In the genomic region with DNA sequence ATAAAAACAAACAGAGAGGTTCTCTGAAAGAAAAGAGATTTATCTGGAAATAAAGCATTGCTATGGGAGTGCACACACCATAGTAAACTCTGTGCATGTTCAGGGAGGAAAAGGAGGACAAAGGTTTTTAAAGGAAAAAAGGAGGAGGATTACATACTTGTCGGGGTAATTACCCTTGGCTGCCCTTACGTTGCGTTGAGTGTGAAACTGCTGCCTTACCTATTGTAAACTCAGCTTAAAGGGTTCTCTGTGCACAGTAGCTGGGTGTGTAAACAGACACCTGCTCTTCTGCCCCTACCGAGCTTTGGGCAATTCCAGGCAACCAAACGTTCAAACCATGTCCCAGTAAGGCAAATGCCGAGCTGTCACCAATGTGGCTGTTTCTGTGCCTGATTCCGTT, we compare ENCODE assay signal across 17 cellular contexts. TPM values are rescaled to one million over a fixed set of nuclear protein-coding genes. Genes with fewer than 3 reads are reported as not detected.
DNase-seq lines count a peak whose midpoint lies in the region; ATAC-seq and TF ChIP-seq lines count a peak whose summit lies in the region.
"Had no signal": no experiment of that assay in that cellular context is flagged by ENCODE, and none has a peak within 500 bp of the region (broad histone marks: within the 10 kb centered on the region; RNA-seq: fewer than 3 reads in every experiment).

No MANE protein-coding gene starts in this region.

- H3K4me3 ChIP-seq in lower lobe of right lung = no peak overlapping the region
- H3K4me3 ChIP-seq: GM12878, SJCRH30 had no signal

- H3K27me3 ChIP-seq in lower lobe of right lung (ENCODE audit: low read depth) = no peaks in the 10 kb centered on the region
- H3K27me3 ChIP-seq: SJCRH30 had no signal

- H3K36me3 ChIP-seq in lower lobe of right lung = no peaks in the 10 kb centered on the region
- H3K36me3 ChIP-seq: SJCRH30 had no signal

- intact Hi-C loops in lower lobe of right lung (cut with DNase I) = no loop called here

- no peak for ATAC-seq in lower lobe of right lung
- ATAC-seq in stimulated activated naive CD8-positive, alpha-beta T cell treated with anti-CD3 and anti-CD28 coated beads, Interleukin-15, amount 100 ng/mL, for 72 hours = no peak
- ATAC-seq: GM12878 had no signal

- no peak for TF ChIP-seq CTCF in lower lobe of right lung (IDR thresholded peaks at IDR 0.05)

- H3K4me1 ChIP-seq in lower lobe of right lung = no peaks in the 10 kb centered on the region

- DNase-seq in NCI-H1092 treated with DMSO at 0.1 percent for 48 hours (lab: John Stamatoyannopoulos, UW) = peak; percentile 22
- DNase-seq in NCI-H1092 (lab: John Stamatoyannopoulos, UW) = no peak
- DNase-seq in NCI-H187 (lab: John Stamatoyannopoulos, UW) = peak; percentile 65 to 86
- DNase-seq in NCI-H345 treated with DMSO at 0.1 percent for 48 hours (lab: John Stamatoyannopoulos, UW; ENCODE audit: unreplicated experiment) = peak; percentile 98
- peak; percentile 3 for DNase-seq in lower lobe of right lung
- no peak for DNase-seq in AG08396 (ENCODE audit: low spot score)
- DNase-seq in activated T-cell treated with anti-CD3 and anti-CD28 coated beads for 4 hours = no peak
- no peak for DNase-seq in stimulated activated naive CD8-positive, alpha-beta T cell treated with anti-CD3 and anti-CD28 coated beads, Interleukin-15, amount 100 ng/mL, for 72 hours
- DNase-seq: 8988T, DMS79, HCEC 1CT, IMR-90, Kasumi-1, NCI-H1930, SJCRH30 had no signal

- no peaks in the 10 kb centered on the region for H3K4me1 Mint-ChIP-seq in stimulated activated naive CD8-positive, alpha-beta T cell treated with anti-CD3 and anti-CD28 coated beads, Interleukin-15, amount 100 ng/mL, for 72 hours

- no peaks in the 10 kb centered on the region for H3K9me3 ChIP-seq in lower lobe of right lung
- H3K9me3 ChIP-seq: SJCRH30 had no signal

- H3K4me3 Mint-ChIP-seq in stimulated activated naive CD8-positive, alpha-beta T cell treated with anti-CD3 and anti-CD28 coated beads, Interleukin-15, amount 100 ng/mL, for 72 hours = no peak overlapping the region

- peaks cover 13% of the 10 kb centered on the region for H3K27me3 Mint-ChIP-seq in stimulated activated naive CD8-positive, alpha-beta T cell treated with anti-CD3 and anti-CD28 coated beads, Interleukin-15, amount 100 ng/mL, for 72 hours

- H3K27ac Mint-ChIP-seq in stimulated activated naive CD8-positive, alpha-beta T cell treated with anti-CD3 and anti-CD28 coated beads, Interleukin-15, amount 100 ng/mL, for 72 hours = no peak overlapping the region

- no peaks in the 10 kb centered on the region for H3K9me3 Mint-ChIP-seq in stimulated activated naive CD8-positive, alpha-beta T cell treated with anti-CD3 and anti-CD28 coated beads, Interleukin-15, amount 100 ng/mL, for 72 hours

- no peak overlapping the region for H3K27ac ChIP-seq in lower lobe of right lung
- H3K27ac ChIP-seq: RWPE1, SJCRH30 had no signal

RNA-seq across cellular contexts. Expression of gene PXDN, which starts 29.6 kb away (rescaled TPM):
- 36.3 TPM for total RNA-seq in lower lobe of right lung

Comparison
In these comparisons a context has a peak if more than half of its experiments do, and no peak if none do; other contexts are left out.
1. DNase-seq: peak in NCI-H1092 treated with DMSO at 0.1 percent for 48 hours (single experiment), NCI-H187 (2 of 2), NCI-H345 treated with DMSO at 0.1 percent for 48 hours (single experiment) and lower lobe of right lung (single experiment); none in NCI-H1092 (single experiment), AG08396 (single experiment), activated T-cell treated with anti-CD3 and anti-CD28 coated beads for 4 hours (single experiment) and stimulated activated naive CD8-positive, alpha-beta T cell treated with anti-CD3 and anti-CD28 coated beads, Interleukin-15, amount 100 ng/mL, for 72 hours (0 of 2).